Comparison of ENCODE assay signal across 14 cellular contexts in genomic region chr19:47105874-47106273, GRCh38. TPM values are rescaled to one million over a fixed set of nuclear protein-coding genes. Genes with fewer than 3 reads are reported as not detected.
DNase-seq lines count a peak whose midpoint lies in the region; ATAC-seq, FAIRE-seq and TF ChIP-seq lines count a peak whose summit lies in the region.
"Had no signal": no experiment of that assay in that cellular context is flagged by ENCODE, and none has a peak within 500 bp of the region (broad histone marks: within the 10 kb centered on the region; RNA-seq: fewer than 3 reads in every experiment).

No MANE protein-coding gene starts in this region.

- H3K79me2 ChIP-seq in K562 (ENCODE audit: control insufficient read depth, insufficient read depth, low read length), result peaks cover 92% of the 10 kb centered on the region

- H3K9me3 ChIP-seq in left ventricle myocardium inferior (replicated peaks) (no peaks in the 10 kb centered on the region), K562 (replicated peaks; ENCODE audit: control insufficient read depth, insufficient read depth, low read depth, low read length) (no peaks in the 10 kb centered on the region), upper lobe of left lung (no peaks in the 10 kb centered on the region), WERI-Rb-1 (ENCODE audit: severe bottlenecking) (no peaks in the 10 kb centered on the region)
- H3K9me3 ChIP-seq: MG63, SJCRH30 had no signal

- FAIRE-seq in K562 (lab: Jason Lieb, UNC), result peak; percentile 15

- H3K9me1 ChIP-seq in K562 (ENCODE audit: control insufficient read depth, insufficient read depth, low read length), result peaks cover 3% of the 10 kb centered on the region

- H3K9ac ChIP-seq in K562 (ENCODE audit: insufficient read depth in 1 of 2, low read depth in 2 of 2, low read length in 2 of 2), result peak overlapping the region; percentile 53 to 99; a peak in 2 of 4 replicates

- intact Hi-C loops in left ventricle myocardium inferior (cut with micrococcal nuclease), result no loop called here
- intact Hi-C loops in cardiac septum (cut with DNase I), result no loop called here
- intact Hi-C loops in K562 (cut with micrococcal nuclease), result no loop called here
- intact Hi-C loops in natural killer cell (cut with micrococcal nuclease), result no loop called here

- in situ Hi-C loops in K562 (cut with MboI), result no loop called here

- WGBS in K562 (ENCODE audit: insufficient coverage, low coverage, missing lambda C conversion rate), result 51% methylated on average over 2 of the region's 2 CpGs
- 50 to 81% methylated on average over 2 of the region's 2 CpGs for WGBS in upper lobe of left lung, 2 donors

- TF ChIP-seq RAD21 in K562 (CRISPR knock-in tag; conservative IDR thresholded peaks at IDR 0.05 in 1 of 2, IDR thresholded peaks at IDR 0.05 in 1 of 2), result no peak

- no peak overlapping the region for H2AFZ ChIP-seq in K562 (ENCODE audit: low read depth, low read length)

- H3K4me3 ChIP-seq in left ventricle myocardium inferior, result no peak overlapping the region
- H3K4me3 ChIP-seq in K562, result no peak overlapping the region
- no peak overlapping the region for H3K4me3 ChIP-seq in upper lobe of left lung
- H3K4me3 ChIP-seq in WERI-Rb-1 (ENCODE audit: low read depth, low read length), result no peak overlapping the region
- H3K4me3 ChIP-seq: MG63, SJCRH30 had no signal

- CTCF ChIA-PET in K562 (lab: Yijun Ruan, JAX; ENCODE audit: low intra/inter-chr PET ratio), result no interaction called here

- peaks cover 58 to 59% of the 10 kb centered on the region in 2 donors for H3K4me1 Mint-ChIP-seq in natural killer cell

- TF ChIP-seq EP300 in K562 (IDR thresholded peaks at IDR 0.05; ENCODE audit: low read length), result no peak
- TF ChIP-seq EP300 in upper lobe of left lung (IDR thresholded peaks at IDR 0.05), result no peak

- TF ChIP-seq CTCF in left ventricle myocardium inferior (IDR thresholded peaks at IDR 0.05; ENCODE audit: borderline replicate concordance) (no peak), K562 (IDR thresholded peaks at IDR 0.05 in 2 of 3, conservative IDR thresholded peaks at IDR 0.05 in 1 of 3; ENCODE audit: insufficient read depth in 2 of 3, low read depth in 1 of 3, low read length in 3 of 3) (no peak), natural killer cell (IDR thresholded peaks at IDR 0.05) (no peak), upper lobe of left lung (IDR thresholded peaks at IDR 0.05) (no peak), WERI-Rb-1 (IDR thresholded peaks at IDR 0.05; ENCODE audit: low read depth, low read length) (no peak)

- H3K9me3 Mint-ChIP-seq in natural killer cell, result no peaks in the 10 kb centered on the region
- H3K9me3 Mint-ChIP-seq: CD14-positive monocyte had no signal

- POLR2A ChIA-PET in K562 (lab: Yijun Ruan, JAX), result interaction anchor here (1.0 to 2.3 kb wide), 8 partner anchors 8 to 246 kb away, joined by 3 to 13 read pairs (median 4); no protein-coding TSS in a partner anchor

- peak overlapping the region; percentile 28 to 99 for H3K27ac Mint-ChIP-seq in natural killer cell

- no peaks in the 10 kb centered on the region for H4K20me1 ChIP-seq in K562 (replicated peaks; ENCODE audit: control insufficient read depth, insufficient read depth, low read length)

- H3K36me3 Mint-ChIP-seq in natural killer cell, result no peaks in the 10 kb centered on the region

- ATAC-seq in K562 (no peak), natural killer cell (no peak), upper lobe of left lung (ENCODE audit: low FRiP score in 2 of 2) (no peak)

- peak overlapping the region; percentile 100 for H3K27ac ChIP-seq in left ventricle myocardium inferior (replicated peaks)
- H3K27ac ChIP-seq in K562 (ENCODE audit: extremely low read depth, low read depth, low read length), result peak overlapping the region; percentile 96; the same call in 2 of the 3 replicates
- peak overlapping the region in 3 of 4 donors; percentile 64 to 100 (median 99) for H3K27ac ChIP-seq in upper lobe of left lung
- H3K27ac ChIP-seq in WERI-Rb-1, result no peak overlapping the region
- H3K27ac ChIP-seq: SJCRH30 had no signal

- H3K4me1 ChIP-seq in left ventricle myocardium inferior (peaks cover 93% of the 10 kb centered on the region), K562 (replicated peaks in 1 of 2; ENCODE audit: control insufficient read depth in 2 of 2, insufficient read depth in 2 of 2, low read length in 2 of 2) (peaks cover 2 to 44% of the 10 kb centered on the region in 2 experiments; a peak in 4 of 5 replicates), upper lobe of left lung (peaks cover 31 to 45% (median 40%) of the 10 kb centered on the region in 4 donors)

- DNase-seq in left ventricle myocardium inferior, result no peak
- DNase-seq in cardiac septum (ENCODE audit: low spot score), result no peak
- peak in 3 of 4 experiments; percentile 2 to 28 (median 7) for DNase-seq in K562 (ENCODE audit: extremely low read depth in 1 of 4, low spot score in 3 of 4)
- no peak for DNase-seq in natural killer cell
- no peak for DNase-seq in upper lobe of left lung
- DNase-seq in NCI-H446 treated with DMSO at 0.1 percent for 48 hours (lab: John Stamatoyannopoulos, UW), result no peak
- DNase-seq in WERI-Rb-1, result no peak
- DNase-seq in A172 (ENCODE audit: low spot score), result no peak
- DNase-seq: activated CD4-positive, alpha-beta T cell treated with anti-CD3 and anti-CD28 coated beads, Interleukin-2, amount 50 U/mL, for 48 hours; GOT3; MG63; NCI-H510A treated with DMSO at 0.1 percent for 48 hours; SJCRH30 had no signal

- no peaks in the 10 kb centered on the region for H3K27me3 ChIP-seq in left ventricle myocardium inferior (ENCODE audit: low read depth)
- H3K27me3 ChIP-seq in K562 (ENCODE audit: control insufficient read depth in 2 of 2, insufficient read depth in 2 of 2, low read length in 2 of 2), result no peaks in the 10 kb centered on the region
- no peaks in the 10 kb centered on the region for H3K27me3 ChIP-seq in upper lobe of left lung
- H3K27me3 ChIP-seq in WERI-Rb-1 (ENCODE audit: insufficient read depth, low read depth, severe bottlenecking), result no peaks in the 10 kb centered on the region
- H3K27me3 ChIP-seq: MG63, SJCRH30 had no signal

- H3K36me3 ChIP-seq in left ventricle myocardium inferior (no peaks in the 10 kb centered on the region), K562 (ENCODE audit: control insufficient read depth, insufficient read depth, low read length) (peaks cover 59% of the 10 kb centered on the region), upper lobe of left lung (no peaks in the 10 kb centered on the region), WERI-Rb-1 (peaks cover 39% of the 10 kb centered on the region)

- TF ChIP-seq POLR2A in K562 (conservative IDR thresholded peaks at IDR 0.05) (no peak), upper lobe of left lung (IDR thresholded peaks at IDR 0.05) (no peak)

- H3K4me2 ChIP-seq in K562 (ENCODE audit: insufficient read depth, low read length), result 0 out of 2 replicates have a peak overlapping the region, but pooled peaks have one; percentile 9

- no peaks in the 10 kb centered on the region for H3K27me3 Mint-ChIP-seq in natural killer cell (ENCODE audit: low read depth in 2 of 2)

- no TSS peak for BruUV-seq in K562 (replicated peaks; lab: Mats Ljungman, UMichigan)

- H3K4me3 Mint-ChIP-seq in natural killer cell, result no peak overlapping the region
- H3K4me3 Mint-ChIP-seq: CD14-positive monocyte had no signal

RNA-seq across cellular contexts. Expression of gene ZC3H4, which starts 7.7 kb away (rescaled TPM):
- total RNA-seq in left ventricle myocardium inferior (22.1 TPM), cardiac septum (28.1 TPM), K562 (2014; rRNA removed) (18.3 and 26.0 TPM in 2 replicates), K562 (2014; rRNA removed; fragmentation: Illumina TruSeq; extraction: Trizol) (19.6 and 24.1 TPM in 2 replicates), K562 (2015; rRNA removed; fragmentation: Illumina TruSeq; extraction: Trizol) (13.2 and 19.1 TPM in 2 replicates), K562 (2021) (59.5 and 75.6 TPM in 2 replicates), natural killer cell (10 to 100 TPM; 71.2 to 75.3 (median 73.3) TPM), upper lobe of left lung (10 to 100 TPM; 28.6 to 57.6 (median 44.1) TPM)
- 66.1 and 83.6 TPM in 2 replicates for total RNA-seq in K562 (2011; cell fraction: chromatin; rRNA removed; ENCODE audit: low replicate concordance)
- total RNA-seq in K562 (2011; cell fraction: nucleolus; rRNA removed), result 24.1 and 34.0 TPM in 2 replicates
- 30.9 TPM in 2 replicates for total RNA-seq in K562 (2011; cell fraction: nucleoplasm; rRNA removed)
- polyA plus RNA-seq in K562 (2011; rRNA removed) (4.0 and 5.3 TPM in 2 replicates), K562 (2014; fragmentation: Illumina TruSeq; extraction: Trizol) (33.5 and 33.7 TPM in 2 replicates), K562 (2014; fragmentation: Nextera tagmentation; extraction: Ambion mirVana) (1 to 10 TPM; 2.2 to 8.0 TPM), K562 (2014; rRNA removed) (14.4 and 17.6 TPM in 2 replicates)
- polyA plus RNA-seq in K562 (2011; cell fraction: cytosol; rRNA removed), result 2.2 and 3.7 TPM in 2 replicates
- polyA plus RNA-seq in K562 (2011; cell fraction: nucleus; rRNA removed), result 14.1 and 22.9 TPM in 2 replicates
- polyA plus RNA-seq in K562 (2012), result 11.1 and 39.1 TPM in 2 replicates
- polyA minus RNA-seq in K562 (2011; rRNA and poly(A)+ RNA removed), result 14.0 and 14.6 TPM in 2 replicates
- polyA minus RNA-seq in K562 (2011; cell fraction: cytosol; rRNA and poly(A)+ RNA removed), result 23.3 and 31.7 TPM in 2 replicates
- 7.5 and 15.8 TPM in 2 replicates for polyA minus RNA-seq in K562 (2011; cell fraction: nucleus; rRNA and poly(A)+ RNA removed)
- 10.1 and 13.1 TPM in 2 replicates for total RNA-seq in A172 (2014; rRNA removed; shearing (Covaris generic))

RNA-seq across cellular contexts. Expression of gene SAE1, which starts 24.8 kb away (rescaled TPM):
- total RNA-seq in left ventricle myocardium inferior (42.5 TPM), cardiac septum (45.0 TPM), K562 (2014; rRNA removed) (194 and 213 TPM in 2 replicates), K562 (2014; rRNA removed; fragmentation: Illumina TruSeq; extraction: Trizol) (215 and 244 TPM in 2 replicates), K562 (2015; rRNA removed; fragmentation: Illumina TruSeq; extraction: Trizol) (220 and 231 TPM in 2 replicates), K562 (2021) (205 and 217 TPM in 2 replicates), natural killer cell (10 to 100 TPM; 42.5 to 49.3 (median 46.0) TPM), upper lobe of left lung (10 to 100 TPM; 31.1 to 61.2 (median 55.3) TPM)
- total RNA-seq in K562 (2011; cell fraction: chromatin; rRNA removed; ENCODE audit: low replicate concordance), result 86.7 and 121 TPM in 2 replicates
- 37.9 and 42.4 TPM in 2 replicates for total RNA-seq in K562 (2011; cell fraction: nucleolus; rRNA removed)
- 54.9 and 55.4 TPM in 2 replicates for total RNA-seq in K562 (2011; cell fraction: nucleoplasm; rRNA removed)
- polyA plus RNA-seq in K562 (2011; rRNA removed) (199 and 297 TPM in 2 replicates), K562 (2014; fragmentation: Illumina TruSeq; extraction: Trizol) (293 and 299 TPM in 2 replicates), K562 (2014; fragmentation: Nextera tagmentation; extraction: Ambion mirVana) (100 to 1,000 TPM in 1 of 2 experiments, 10 to 100 TPM in 1; 82.8 to 133 TPM), K562 (2014; rRNA removed) (250 and 273 TPM in 2 replicates)
- 175 and 205 TPM in 2 replicates for polyA plus RNA-seq in K562 (2011; cell fraction: cytosol; rRNA removed)
- 41.2 and 60.5 TPM in 2 replicates for polyA plus RNA-seq in K562 (2011; cell fraction: nucleus; rRNA removed)
- polyA plus RNA-seq in K562 (2012), result 207 and 215 TPM in 2 replicates
- polyA minus RNA-seq in K562 (2011; rRNA and poly(A)+ RNA removed), result 138 and 156 TPM in 2 replicates
- polyA minus RNA-seq in K562 (2011; cell fraction: cytosol; rRNA and poly(A)+ RNA removed), result 63.5 and 64.3 TPM in 2 replicates
- polyA minus RNA-seq in K562 (2011; cell fraction: nucleus; rRNA and poly(A)+ RNA removed), result 11.0 and 20.4 TPM in 2 replicates
- total RNA-seq in A172 (2014; rRNA removed; shearing (Covaris generic)), result 179 and 185 TPM in 2 replicates

RNA-seq across cellular contexts. Expression of gene TMEM160, which starts 57.5 kb away (rescaled TPM):
- 27.1 TPM for total RNA-seq in left ventricle myocardium inferior
- 31.1 TPM for total RNA-seq in cardiac septum
- 1.5 and 6.1 TPM in 2 replicates for total RNA-seq in K562 (2011; cell fraction: chromatin; rRNA removed; ENCODE audit: low replicate concordance)
- 30.7 and 31.5 TPM in 2 replicates for total RNA-seq in K562 (2011; cell fraction: nucleolus; rRNA removed)
- 10.5 and 11.2 TPM in 2 replicates for total RNA-seq in K562 (2011; cell fraction: nucleoplasm; rRNA removed)
- 95.2 and 166 TPM in 2 replicates for total RNA-seq in K562 (2014; rRNA removed)
- 0.64 and 2.4 TPM in 2 replicates for total RNA-seq in K562 (2014; rRNA removed; fragmentation: Illumina TruSeq; extraction: Trizol)
- 2.4 and 4.4 TPM in 2 replicates for total RNA-seq in K562 (2015; rRNA removed; fragmentation: Illumina TruSeq; extraction: Trizol)
- total RNA-seq in K562 (2021), result 77.6 and 79.5 TPM in 2 replicates
- 8.7 and 14.0 TPM in 2 replicates for polyA plus RNA-seq in K562 (2011; rRNA removed)
- polyA plus RNA-seq in K562 (2011; cell fraction: cytosol; rRNA removed), result 44.0 and 160 TPM in 2 replicates
- 12.9 and 22.9 TPM in 2 replicates for polyA plus RNA-seq in K562 (2011; cell fraction: nucleus; rRNA removed)
- polyA plus RNA-seq in K562 (2012), result 30.2 and 35.3 TPM in 2 replicates
- polyA plus RNA-seq in K562 (2014; fragmentation: Illumina TruSeq; extraction: Trizol), result 1.4 TPM in 1 of 2 replicates, not detected in the other
- under 1 TPM; 0.10 to 0.25 TPM for polyA plus RNA-seq in K562 (2014; fragmentation: Nextera tagmentation; extraction: Ambion mirVana)
- 85.9 and 90.7 TPM in 2 replicates for polyA plus RNA-seq in K562 (2014; rRNA removed)
- 0.69 and 0.74 TPM in 2 replicates for polyA minus RNA-seq in K562 (2011; rRNA and poly(A)+ RNA removed)
- polyA minus RNA-seq in K562 (2011; cell fraction: cytosol; rRNA and poly(A)+ RNA removed), result 9.9 and 19.5 TPM in 2 replicates
- polyA minus RNA-seq in K562 (2011; cell fraction: nucleus; rRNA and poly(A)+ RNA removed), result 7.0 and 7.9 TPM in 2 replicates
- total RNA-seq in natural killer cell, result 10 to 100 TPM; 29.1 to 35.5 (median 31.3) TPM
- 10 to 100 TPM; 11.5 to 82.8 (median 49.4) TPM for total RNA-seq in upper lobe of left lung
- total RNA-seq in A172 (2014; rRNA removed; shearing (Covaris generic)), result 36.3 and 45.9 TPM in 2 replicates

Comparison
In these comparisons a context has a peak if more than half of its experiments do, and no peak if none do; other contexts are left out.
1. DNase-seq: peak in K562 (3 of 4); none in left ventricle myocardium inferior (single experiment), cardiac septum (single experiment), natural killer cell (single experiment), upper lobe of left lung (0 of 2), NCI-H446 treated with DMSO at 0.1 percent for 48 hours (single experiment), WERI-Rb-1 (single experiment) and A172 (single experiment).